Comparison of ENCODE assay signal across 1 cellular context in the genomic region with DNA sequence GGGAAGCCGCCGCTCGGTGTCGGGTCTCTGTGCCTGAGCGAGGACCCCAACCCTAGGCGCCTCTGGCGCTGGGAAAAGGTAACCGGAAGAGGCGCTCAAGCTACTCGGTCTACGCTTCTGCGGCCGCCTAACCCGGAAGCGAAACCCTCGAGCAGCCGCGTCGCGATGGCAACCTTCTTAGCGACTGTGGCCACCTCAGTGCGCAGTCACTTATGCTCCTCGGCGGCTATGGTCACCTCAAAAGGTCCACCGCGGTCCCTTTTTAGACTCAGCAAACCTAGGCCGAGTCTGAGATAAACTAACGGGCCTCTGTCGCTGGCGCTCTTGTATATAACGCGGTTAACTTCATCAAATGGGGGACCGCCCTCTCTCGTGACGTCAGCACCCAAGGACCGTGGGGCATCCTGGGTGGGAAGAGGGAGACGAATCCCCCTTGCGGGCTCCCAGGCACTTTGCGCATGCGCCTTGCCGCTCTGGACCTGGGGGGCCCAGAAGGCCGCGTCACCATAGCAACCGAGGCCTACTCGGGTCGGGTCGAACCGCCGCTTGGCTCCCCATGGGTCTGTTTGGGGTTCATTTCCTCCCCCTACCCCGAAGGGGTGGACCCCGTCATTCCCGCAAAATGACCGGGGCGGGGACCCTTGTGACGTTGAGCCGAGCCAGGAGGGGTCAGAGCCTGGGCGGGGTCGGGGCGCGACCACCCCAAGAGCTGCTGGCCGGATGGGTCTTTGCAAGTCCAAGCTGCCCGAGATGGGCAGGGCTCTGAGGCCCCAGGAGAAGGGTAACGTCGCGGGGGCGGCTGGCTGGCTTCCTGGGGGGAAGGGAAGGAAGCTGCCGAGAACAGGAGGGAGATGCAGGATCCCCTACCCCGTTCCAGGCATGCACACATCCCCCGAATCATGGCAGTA.
TF ChIP-seq lines count a peak whose summit lies in the region.

A gene with protein sequence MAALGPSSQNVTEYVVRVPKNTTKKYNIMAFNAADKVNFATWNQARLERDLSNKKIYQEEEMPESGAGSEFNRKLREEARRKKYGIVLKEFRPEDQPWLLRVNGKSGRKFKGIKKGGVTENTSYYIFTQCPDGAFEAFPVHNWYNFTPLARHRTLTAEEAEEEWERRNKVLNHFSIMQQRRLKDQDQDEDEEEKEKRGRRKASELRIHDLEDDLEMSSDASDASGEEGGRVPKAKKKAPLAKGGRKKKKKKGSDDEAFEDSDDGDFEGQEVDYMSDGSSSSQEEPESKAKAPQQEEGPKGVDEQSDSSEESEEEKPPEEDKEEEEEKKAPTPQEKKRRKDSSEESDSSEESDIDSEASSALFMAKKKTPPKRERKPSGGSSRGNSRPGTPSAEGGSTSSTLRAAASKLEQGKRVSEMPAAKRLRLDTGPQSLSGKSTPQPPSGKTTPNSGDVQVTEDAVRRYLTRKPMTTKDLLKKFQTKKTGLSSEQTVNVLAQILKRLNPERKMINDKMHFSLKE (minus strand): TSS at position 91 of the 908 bp plus-strand sequence. CDS start 169 bp downstream, outside the sequence.

TF ChIP-seq in GM12878, 131 proteins besides CTCF, POLR2A, EP300 and RAD21 (continued from another document):
- TF ChIP-seq BRCA1 (IDR thresholded peaks at IDR 0.05; ENCODE audit: low read depth, low read length) (no peak), HCFC1 (IDR thresholded peaks at IDR 0.05; ENCODE audit: low read length) (peak; percentile 50), ATF7 (IDR thresholded peaks at IDR 0.05; ENCODE audit: low read depth) (peak; percentile 88), GATAD2B (conservative IDR thresholded peaks at IDR 0.05; ENCODE audit: low read depth) (peak; percentile 69), NKRF (conservative IDR thresholded peaks at IDR 0.05) (peak; percentile 95), RB1 (IDR thresholded peaks at IDR 0.05; ENCODE audit: borderline replicate concordance) (peak; percentile 66; the same call in 1 of the 2 replicates), KDM1A (IDR thresholded peaks at IDR 0.05; ENCODE audit: borderline replicate concordance) (no peak), TCF3 (IDR thresholded peaks at IDR 0.05; ENCODE audit: borderline replicate concordance, insufficient read depth, low read depth, low read length) (no peak), NR2C1 (IDR thresholded peaks at IDR 0.05) (peak; percentile 98), ASH2L (IDR thresholded peaks at IDR 0.05; ENCODE audit: borderline replicate concordance, low read depth) (no peak; the same call in 1 of the 2 replicates), FOS (IDR thresholded peaks at IDR 0.05; ENCODE audit: borderline replicate concordance, extremely low read depth, insufficient read length) (no peak), ZBED1 (IDR thresholded peaks at IDR 0.05; ENCODE audit: borderline replicate concordance) (no peak), ZNF592 (IDR thresholded peaks at IDR 0.05) (0 out of 2 replicates have a peak, but pooled peaks have one; percentile 53), CHD1 (IDR thresholded peaks at IDR 0.05; ENCODE audit: low read depth, low read length) (no peak), IRF4 (IDR thresholded peaks at IDR 0.05; ENCODE audit: low read depth, low read length) (peak; percentile 46), SUZ12 (IDR thresholded peaks at IDR 0.05; ENCODE audit: unreplicated experiment) (no peak), USF2 (IDR thresholded peaks at IDR 0.05; ENCODE audit: borderline replicate concordance, low read depth, low read length) (no peak), CREB1 (IDR thresholded peaks at IDR 0.05; ENCODE audit: low read depth) (peak; percentile 85), CEBPB (IDR thresholded peaks at IDR 0.05; ENCODE audit: borderline replicate concordance in 1 of 2, low read depth in 2 of 2, low read length in 2 of 2) (no peak), HDGF (IDR thresholded peaks at IDR 0.05) (no peak), IKZF2 (IDR thresholded peaks at IDR 0.05) (peak; percentile 26 to 38; a peak in 3 of 4 replicates), KLF5 (IDR thresholded peaks at IDR 0.05; ENCODE audit: partially characterized antibody) (peak; percentile 75), MXI1 (IDR thresholded peaks at IDR 0.05; ENCODE audit: low read depth, low read length) (peak; percentile 88), ESRRA (IDR thresholded peaks at IDR 0.05; ENCODE audit: low read length) (no peak), SREBF2 (IDR thresholded peaks at IDR 0.05; ENCODE audit: low read length) (no peak), PAX5 (IDR thresholded peaks at IDR 0.05; ENCODE audit: borderline replicate concordance, low read depth, low read length) (no peak), TARDBP (IDR thresholded peaks at IDR 0.05; ENCODE audit: borderline replicate concordance) (no peak), RBBP5 (conservative IDR thresholded peaks at IDR 0.05) (no peak), ZNF207 (IDR thresholded peaks at IDR 0.05; ENCODE audit: borderline replicate concordance) (peak; percentile 66; the same call in 1 of the 2 replicates)
- TF ChIP-seq, protein P1, sequence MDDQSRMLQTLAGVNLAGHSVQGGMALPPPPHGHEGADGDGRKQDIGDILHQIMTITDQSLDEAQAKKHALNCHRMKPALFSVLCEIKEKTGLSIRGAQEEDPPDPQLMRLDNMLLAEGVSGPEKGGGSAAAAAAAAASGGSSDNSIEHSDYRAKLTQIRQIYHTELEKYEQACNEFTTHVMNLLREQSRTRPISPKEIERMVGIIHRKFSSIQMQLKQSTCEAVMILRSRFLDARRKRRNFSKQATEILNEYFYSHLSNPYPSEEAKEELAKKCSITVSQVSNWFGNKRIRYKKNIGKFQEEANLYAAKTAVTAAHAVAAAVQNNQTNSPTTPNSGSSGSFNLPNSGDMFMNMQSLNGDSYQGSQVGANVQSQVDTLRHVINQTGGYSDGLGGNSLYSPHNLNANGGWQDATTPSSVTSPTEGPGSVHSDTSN (IDR thresholded peaks at IDR 0.05; ENCODE audit: insufficient replicate concordance, low read depth, low read length): no peak
- TF ChIP-seq, protein P2, sequence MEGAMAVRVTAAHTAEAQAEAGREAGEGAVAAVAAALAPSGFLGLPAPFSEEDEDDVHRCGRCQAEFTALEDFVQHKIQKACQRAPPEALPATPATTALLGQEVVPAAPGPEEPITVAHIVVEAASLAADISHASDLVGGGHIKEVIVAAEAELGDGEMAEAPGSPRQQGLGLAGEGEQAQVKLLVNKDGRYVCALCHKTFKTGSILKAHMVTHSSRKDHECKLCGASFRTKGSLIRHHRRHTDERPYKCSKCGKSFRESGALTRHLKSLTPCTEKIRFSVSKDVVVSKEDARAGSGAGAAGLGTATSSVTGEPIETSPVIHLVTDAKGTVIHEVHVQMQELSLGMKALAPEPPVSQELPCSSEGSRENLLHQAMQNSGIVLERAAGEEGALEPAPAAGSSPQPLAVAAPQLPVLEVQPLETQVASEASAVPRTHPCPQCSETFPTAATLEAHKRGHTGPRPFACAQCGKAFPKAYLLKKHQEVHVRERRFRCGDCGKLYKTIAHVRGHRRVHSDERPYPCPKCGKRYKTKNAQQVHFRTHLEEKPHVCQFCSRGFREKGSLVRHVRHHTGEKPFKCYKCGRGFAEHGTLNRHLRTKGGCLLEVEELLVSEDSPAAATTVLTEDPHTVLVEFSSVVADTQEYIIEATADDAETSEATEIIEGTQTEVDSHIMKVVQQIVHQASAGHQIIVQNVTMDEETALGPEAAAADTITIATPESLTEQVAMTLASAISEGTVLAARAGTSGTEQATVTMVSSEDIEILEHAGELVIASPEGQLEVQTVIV (IDR thresholded peaks at IDR 0.05; ENCODE audit: borderline replicate concordance, partially characterized antibody): peak; percentile 78
- TF ChIP-seq, protein P3, sequence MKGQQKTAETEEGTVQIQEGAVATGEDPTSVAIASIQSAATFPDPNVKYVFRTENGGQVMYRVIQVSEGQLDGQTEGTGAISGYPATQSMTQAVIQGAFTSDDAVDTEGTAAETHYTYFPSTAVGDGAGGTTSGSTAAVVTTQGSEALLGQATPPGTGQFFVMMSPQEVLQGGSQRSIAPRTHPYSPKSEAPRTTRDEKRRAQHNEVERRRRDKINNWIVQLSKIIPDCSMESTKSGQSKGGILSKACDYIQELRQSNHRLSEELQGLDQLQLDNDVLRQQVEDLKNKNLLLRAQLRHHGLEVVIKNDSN (IDR thresholded peaks at IDR 0.05; ENCODE audit: borderline replicate concordance, extremely low read length, insufficient read depth, low read depth, low read length): no peak
